1 cellular context compared by ENCODE assay signal in the genomic region with DNA sequence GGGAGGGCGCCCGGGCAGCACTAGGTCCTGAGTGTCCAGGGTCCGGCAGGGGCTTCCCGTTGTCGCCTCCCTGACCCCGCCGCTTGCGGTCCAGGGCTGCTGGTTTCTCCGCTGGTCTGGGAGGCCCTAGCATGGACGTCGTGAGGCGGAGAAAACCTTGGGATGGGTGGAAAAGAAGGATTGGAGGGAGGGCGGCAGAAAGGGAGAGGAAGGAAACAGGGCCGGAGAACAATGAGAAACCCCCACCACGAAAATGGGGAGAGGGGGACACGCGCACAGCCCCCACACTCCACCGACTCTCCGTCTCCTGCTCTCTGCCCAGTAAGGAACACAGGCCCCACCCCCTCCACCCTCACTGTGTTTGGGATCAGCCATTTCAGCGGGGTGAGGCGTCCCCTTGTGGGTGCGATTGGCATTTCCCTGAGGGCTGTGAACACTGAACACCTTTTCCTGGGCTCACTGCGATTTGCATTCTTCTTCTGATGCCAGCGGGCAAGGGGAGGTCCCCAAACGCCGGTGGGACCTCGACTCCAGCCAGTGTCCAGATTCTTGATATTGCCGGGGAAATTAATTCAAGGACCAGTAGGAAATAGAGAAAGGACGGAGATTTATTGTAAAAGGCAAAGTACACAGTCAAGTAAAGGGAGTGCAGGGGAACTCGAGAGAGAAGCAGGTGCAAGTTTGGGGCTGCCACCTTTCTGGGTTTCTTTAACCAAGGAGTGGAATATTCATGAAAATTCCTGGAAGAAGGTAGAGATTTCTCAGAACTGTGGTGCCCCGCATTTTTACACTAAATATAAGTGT.
A peak's percentile ranks its signal among the peaks of the same experiment; 100 is the strongest.
TF ChIP-seq lines count a peak whose summit lies in the region.

No MANE protein-coding gene starts in this region.

TF ChIP-seq in K562, 482 proteins besides CTCF, POLR2A, EP300 and RAD21 (continued from another document and continues in another):
- TF ChIP-seq, protein P1, sequence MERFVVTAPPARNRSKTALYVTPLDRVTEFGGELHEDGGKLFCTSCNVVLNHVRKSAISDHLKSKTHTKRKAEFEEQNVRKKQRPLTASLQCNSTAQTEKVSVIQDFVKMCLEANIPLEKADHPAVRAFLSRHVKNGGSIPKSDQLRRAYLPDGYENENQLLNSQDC (CRISPR knock-in tag; IDR thresholded peaks at IDR 0.05), result no peak
- 0 out of 2 replicates have a peak, but pooled peaks have one; percentile 22 for TF ChIP-seq ZNF766 (CRISPR knock-in tag; conservative IDR thresholded peaks at IDR 0.05)
- no peak for TF ChIP-seq XRCC4 (IDR thresholded peaks at IDR 0.05; ENCODE audit: extremely low read depth, insufficient read depth, insufficient read length)
- TF ChIP-seq POLR2G (IDR thresholded peaks at IDR 0.05; ENCODE audit: low read depth, low read length), result 0 out of 2 replicates have a peak, but pooled peaks have one; percentile 36
- TF ChIP-seq, protein P2, sequence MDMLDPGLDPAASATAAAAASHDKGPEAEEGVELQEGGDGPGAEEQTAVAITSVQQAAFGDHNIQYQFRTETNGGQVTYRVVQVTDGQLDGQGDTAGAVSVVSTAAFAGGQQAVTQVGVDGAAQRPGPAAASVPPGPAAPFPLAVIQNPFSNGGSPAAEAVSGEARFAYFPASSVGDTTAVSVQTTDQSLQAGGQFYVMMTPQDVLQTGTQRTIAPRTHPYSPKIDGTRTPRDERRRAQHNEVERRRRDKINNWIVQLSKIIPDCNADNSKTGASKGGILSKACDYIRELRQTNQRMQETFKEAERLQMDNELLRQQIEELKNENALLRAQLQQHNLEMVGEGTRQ (CRISPR knock-in tag; IDR thresholded peaks at IDR 0.05), result no peak
- no peak for TF ChIP-seq ZNF3 (CRISPR knock-in tag; IDR thresholded peaks at IDR 0.05)
- TF ChIP-seq MAZ (CRISPR knock-in tag; conservative IDR thresholded peaks at IDR 0.05 in 1 of 2, IDR thresholded peaks at IDR 0.05 in 1 of 2), result peak; percentile 54 to 86; a peak in 3 of 4 replicates
- TF ChIP-seq, protein P3, sequence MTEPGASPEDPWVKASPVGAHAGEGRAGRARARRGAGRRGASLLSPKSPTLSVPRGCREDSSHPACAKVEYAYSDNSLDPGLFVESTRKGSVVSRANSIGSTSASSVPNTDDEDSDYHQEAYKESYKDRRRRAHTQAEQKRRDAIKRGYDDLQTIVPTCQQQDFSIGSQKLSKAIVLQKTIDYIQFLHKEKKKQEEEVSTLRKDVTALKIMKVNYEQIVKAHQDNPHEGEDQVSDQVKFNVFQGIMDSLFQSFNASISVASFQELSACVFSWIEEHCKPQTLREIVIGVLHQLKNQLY (CRISPR knock-in tag; conservative IDR thresholded peaks at IDR 0.05), result 0 out of 4 replicates have a peak, but pooled peaks of 1 of the 2 experiments have one; percentile 30
- TF ChIP-seq ZNF347 (CRISPR knock-in tag; IDR thresholded peaks at IDR 0.05; ENCODE audit: low read depth), result no peak
- TF ChIP-seq CBX3 (IDR thresholded peaks at IDR 0.05; ENCODE audit: borderline replicate concordance in 1 of 2, low read length in 2 of 2), result peak in 1 of 2 experiments; percentile 46; a peak in 1 of 3 replicates
- peak; percentile 51 for TF ChIP-seq TEAD4 (IDR thresholded peaks at IDR 0.05; ENCODE audit: low read length)
- no peak for TF ChIP-seq TEAD4 (CRISPR knock-in tag; IDR thresholded peaks at IDR 0.05; ENCODE audit: borderline replicate concordance)
- no peak for TF ChIP-seq ZZZ3 (IDR thresholded peaks at IDR 0.05)
- TF ChIP-seq TBP (optimal IDR thresholded peaks at IDR 0.05; ENCODE audit: low read depth, low read length), result no peak
- TF ChIP-seq CBFA2T2 (conservative IDR thresholded peaks at IDR 0.05), result no peak
- TF ChIP-seq HLTF (IDR thresholded peaks at IDR 0.05), result no peak
- TF ChIP-seq STAG1 (CRISPR knock-in tag; IDR thresholded peaks at IDR 0.05; ENCODE audit: borderline replicate concordance), result peak; percentile 99
- TF ChIP-seq GATAD2B (IDR thresholded peaks at IDR 0.05; ENCODE audit: borderline replicate concordance), result no peak
- TF ChIP-seq, protein P4, sequence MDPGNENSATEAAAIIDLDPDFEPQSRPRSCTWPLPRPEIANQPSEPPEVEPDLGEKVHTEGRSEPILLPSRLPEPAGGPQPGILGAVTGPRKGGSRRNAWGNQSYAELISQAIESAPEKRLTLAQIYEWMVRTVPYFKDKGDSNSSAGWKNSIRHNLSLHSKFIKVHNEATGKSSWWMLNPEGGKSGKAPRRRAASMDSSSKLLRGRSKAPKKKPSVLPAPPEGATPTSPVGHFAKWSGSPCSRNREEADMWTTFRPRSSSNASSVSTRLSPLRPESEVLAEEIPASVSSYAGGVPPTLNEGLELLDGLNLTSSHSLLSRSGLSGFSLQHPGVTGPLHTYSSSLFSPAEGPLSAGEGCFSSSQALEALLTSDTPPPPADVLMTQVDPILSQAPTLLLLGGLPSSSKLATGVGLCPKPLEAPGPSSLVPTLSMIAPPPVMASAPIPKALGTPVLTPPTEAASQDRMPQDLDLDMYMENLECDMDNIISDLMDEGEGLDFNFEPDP (CRISPR knock-in tag; IDR thresholded peaks at IDR 0.05), result no peak
- TF ChIP-seq CC2D1A (IDR thresholded peaks at IDR 0.05), result peak; percentile 76
- no peak for TF ChIP-seq SNRNP70 (optimal IDR thresholded peaks at IDR 0.05; ENCODE audit: low read depth, low read length)
- TF ChIP-seq KLF16 (IDR thresholded peaks at IDR 0.05), result peak; percentile 70
- TF ChIP-seq SMC3 (conservative IDR thresholded peaks at IDR 0.05; ENCODE audit: insufficient read depth, low read depth, low read length), result peak; percentile 99
- TF ChIP-seq, protein P5, sequence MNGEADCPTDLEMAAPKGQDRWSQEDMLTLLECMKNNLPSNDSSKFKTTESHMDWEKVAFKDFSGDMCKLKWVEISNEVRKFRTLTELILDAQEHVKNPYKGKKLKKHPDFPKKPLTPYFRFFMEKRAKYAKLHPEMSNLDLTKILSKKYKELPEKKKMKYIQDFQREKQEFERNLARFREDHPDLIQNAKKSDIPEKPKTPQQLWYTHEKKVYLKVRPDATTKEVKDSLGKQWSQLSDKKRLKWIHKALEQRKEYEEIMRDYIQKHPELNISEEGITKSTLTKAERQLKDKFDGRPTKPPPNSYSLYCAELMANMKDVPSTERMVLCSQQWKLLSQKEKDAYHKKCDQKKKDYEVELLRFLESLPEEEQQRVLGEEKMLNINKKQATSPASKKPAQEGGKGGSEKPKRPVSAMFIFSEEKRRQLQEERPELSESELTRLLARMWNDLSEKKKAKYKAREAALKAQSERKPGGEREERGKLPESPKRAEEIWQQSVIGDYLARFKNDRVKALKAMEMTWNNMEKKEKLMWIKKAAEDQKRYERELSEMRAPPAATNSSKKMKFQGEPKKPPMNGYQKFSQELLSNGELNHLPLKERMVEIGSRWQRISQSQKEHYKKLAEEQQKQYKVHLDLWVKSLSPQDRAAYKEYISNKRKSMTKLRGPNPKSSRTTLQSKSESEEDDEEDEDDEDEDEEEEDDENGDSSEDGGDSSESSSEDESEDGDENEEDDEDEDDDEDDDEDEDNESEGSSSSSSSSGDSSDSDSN (IDR thresholded peaks at IDR 0.05; ENCODE audit: borderline replicate concordance in 1 of 2, low read depth in 2 of 2, low read length in 2 of 2), result no peak
- no peak for TF ChIP-seq RFX1 (IDR thresholded peaks at IDR 0.05)
- TF ChIP-seq, protein P6, sequence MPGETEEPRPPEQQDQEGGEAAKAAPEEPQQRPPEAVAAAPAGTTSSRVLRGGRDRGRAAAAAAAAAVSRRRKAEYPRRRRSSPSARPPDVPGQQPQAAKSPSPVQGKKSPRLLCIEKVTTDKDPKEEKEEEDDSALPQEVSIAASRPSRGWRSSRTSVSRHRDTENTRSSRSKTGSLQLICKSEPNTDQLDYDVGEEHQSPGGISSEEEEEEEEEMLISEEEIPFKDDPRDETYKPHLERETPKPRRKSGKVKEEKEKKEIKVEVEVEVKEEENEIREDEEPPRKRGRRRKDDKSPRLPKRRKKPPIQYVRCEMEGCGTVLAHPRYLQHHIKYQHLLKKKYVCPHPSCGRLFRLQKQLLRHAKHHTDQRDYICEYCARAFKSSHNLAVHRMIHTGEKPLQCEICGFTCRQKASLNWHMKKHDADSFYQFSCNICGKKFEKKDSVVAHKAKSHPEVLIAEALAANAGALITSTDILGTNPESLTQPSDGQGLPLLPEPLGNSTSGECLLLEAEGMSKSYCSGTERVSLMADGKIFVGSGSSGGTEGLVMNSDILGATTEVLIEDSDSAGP (CRISPR knock-in tag; IDR thresholded peaks at IDR 0.05), result peak; percentile 29; the same call in 1 of the 2 replicates
- no peak for TF ChIP-seq SAFB (IDR thresholded peaks at IDR 0.05; ENCODE audit: borderline replicate concordance, low read depth, low read length)
- no peak for TF ChIP-seq CSDE1 (IDR thresholded peaks at IDR 0.05)
- TF ChIP-seq, protein P7, sequence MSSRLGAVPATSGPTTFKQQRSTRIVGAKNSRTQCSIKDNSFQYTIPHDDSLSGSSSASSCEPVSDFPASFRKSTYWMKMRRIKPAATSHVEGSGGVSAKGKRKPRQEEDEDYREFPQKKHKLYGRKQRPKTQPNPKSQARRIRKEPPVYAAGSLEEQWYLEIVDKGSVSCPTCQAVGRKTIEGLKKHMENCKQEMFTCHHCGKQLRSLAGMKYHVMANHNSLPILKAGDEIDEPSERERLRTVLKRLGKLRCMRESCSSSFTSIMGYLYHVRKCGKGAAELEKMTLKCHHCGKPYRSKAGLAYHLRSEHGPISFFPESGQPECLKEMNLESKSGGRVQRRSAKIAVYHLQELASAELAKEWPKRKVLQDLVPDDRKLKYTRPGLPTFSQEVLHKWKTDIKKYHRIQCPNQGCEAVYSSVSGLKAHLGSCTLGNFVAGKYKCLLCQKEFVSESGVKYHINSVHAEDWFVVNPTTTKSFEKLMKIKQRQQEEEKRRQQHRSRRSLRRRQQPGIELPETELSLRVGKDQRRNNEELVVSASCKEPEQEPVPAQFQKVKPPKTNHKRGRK (tag; IDR thresholded peaks at IDR 0.05), result no peak
- TF ChIP-seq MYC (IDR thresholded peaks at IDR 0.05; ENCODE audit: low read depth, low read length), result 0 out of 2 replicates have a peak, but pooled peaks have one; percentile 4
- TF ChIP-seq MYC (CRISPR knock-in tag; IDR thresholded peaks at IDR 0.05; ENCODE audit: borderline replicate concordance, low read depth), result no peak
- TF ChIP-seq ZNF41 (CRISPR knock-in tag; conservative IDR thresholded peaks at IDR 0.05), result 0 out of 2 replicates have a peak, but pooled peaks have one; percentile 33
- TF ChIP-seq, protein P8, sequence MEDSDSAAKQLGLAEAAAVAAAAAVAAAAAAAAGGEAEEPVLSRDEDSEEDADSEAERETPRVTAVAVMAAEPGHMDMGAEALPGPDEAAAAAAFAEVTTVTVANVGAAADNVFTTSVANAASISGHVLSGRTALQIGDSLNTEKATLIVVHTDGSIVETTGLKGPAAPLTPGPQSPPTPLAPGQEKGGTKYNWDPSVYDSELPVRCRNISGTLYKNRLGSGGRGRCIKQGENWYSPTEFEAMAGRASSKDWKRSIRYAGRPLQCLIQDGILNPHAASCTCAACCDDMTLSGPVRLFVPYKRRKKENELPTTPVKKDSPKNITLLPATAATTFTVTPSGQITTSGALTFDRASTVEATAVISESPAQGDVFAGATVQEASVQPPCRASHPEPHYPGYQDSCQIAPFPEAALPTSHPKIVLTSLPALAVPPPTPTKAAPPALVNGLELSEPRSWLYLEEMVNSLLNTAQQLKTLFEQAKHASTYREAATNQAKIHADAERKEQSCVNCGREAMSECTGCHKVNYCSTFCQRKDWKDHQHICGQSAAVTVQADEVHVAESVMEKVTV (CRISPR knock-in tag; IDR thresholded peaks at IDR 0.05), result peak; percentile 94
- TF ChIP-seq RBFOX2 (IDR thresholded peaks at IDR 0.05; ENCODE audit: low read depth, low read length), result peak; percentile 42; the same call in 1 of the 2 replicates
- TF ChIP-seq, protein P9, sequence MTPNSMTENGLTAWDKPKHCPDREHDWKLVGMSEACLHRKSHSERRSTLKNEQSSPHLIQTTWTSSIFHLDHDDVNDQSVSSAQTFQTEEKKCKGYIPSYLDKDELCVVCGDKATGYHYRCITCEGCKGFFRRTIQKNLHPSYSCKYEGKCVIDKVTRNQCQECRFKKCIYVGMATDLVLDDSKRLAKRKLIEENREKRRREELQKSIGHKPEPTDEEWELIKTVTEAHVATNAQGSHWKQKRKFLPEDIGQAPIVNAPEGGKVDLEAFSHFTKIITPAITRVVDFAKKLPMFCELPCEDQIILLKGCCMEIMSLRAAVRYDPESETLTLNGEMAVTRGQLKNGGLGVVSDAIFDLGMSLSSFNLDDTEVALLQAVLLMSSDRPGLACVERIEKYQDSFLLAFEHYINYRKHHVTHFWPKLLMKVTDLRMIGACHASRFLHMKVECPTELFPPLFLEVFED (CRISPR knock-in tag; conservative IDR thresholded peaks at IDR 0.05), result no peak
- peak in 2 of 3 experiments; percentile 42 to 76 for TF ChIP-seq YY1 (IDR thresholded peaks at IDR 0.05; ENCODE audit: borderline replicate concordance in 1 of 3, control insufficient read depth in 1 of 3, extremely low read depth in 1 of 3, insufficient read depth in 3 of 3, insufficient read length in 1 of 3, insufficient replicate concordance in 2 of 3, low read depth in 1 of 3, low read length in 2 of 3)
- TF ChIP-seq TAF7 (tag; IDR thresholded peaks at IDR 0.05), result no peak
- TF ChIP-seq SP1 (CRISPR knock-in tag; IDR thresholded peaks at IDR 0.05), result peak; percentile 83
- TF ChIP-seq, protein P10, sequence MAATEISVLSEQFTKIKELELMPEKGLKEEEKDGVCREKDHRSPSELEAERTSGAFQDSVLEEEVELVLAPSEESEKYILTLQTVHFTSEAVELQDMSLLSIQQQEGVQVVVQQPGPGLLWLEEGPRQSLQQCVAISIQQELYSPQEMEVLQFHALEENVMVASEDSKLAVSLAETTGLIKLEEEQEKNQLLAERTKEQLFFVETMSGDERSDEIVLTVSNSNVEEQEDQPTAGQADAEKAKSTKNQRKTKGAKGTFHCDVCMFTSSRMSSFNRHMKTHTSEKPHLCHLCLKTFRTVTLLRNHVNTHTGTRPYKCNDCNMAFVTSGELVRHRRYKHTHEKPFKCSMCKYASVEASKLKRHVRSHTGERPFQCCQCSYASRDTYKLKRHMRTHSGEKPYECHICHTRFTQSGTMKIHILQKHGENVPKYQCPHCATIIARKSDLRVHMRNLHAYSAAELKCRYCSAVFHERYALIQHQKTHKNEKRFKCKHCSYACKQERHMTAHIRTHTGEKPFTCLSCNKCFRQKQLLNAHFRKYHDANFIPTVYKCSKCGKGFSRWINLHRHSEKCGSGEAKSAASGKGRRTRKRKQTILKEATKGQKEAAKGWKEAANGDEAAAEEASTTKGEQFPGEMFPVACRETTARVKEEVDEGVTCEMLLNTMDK (IDR thresholded peaks at IDR 0.05; ENCODE audit: borderline replicate concordance, insufficient read depth, low read depth, low read length, poor library complexity, severe bottlenecking), result peak; percentile 91
- TF ChIP-seq, protein P11, sequence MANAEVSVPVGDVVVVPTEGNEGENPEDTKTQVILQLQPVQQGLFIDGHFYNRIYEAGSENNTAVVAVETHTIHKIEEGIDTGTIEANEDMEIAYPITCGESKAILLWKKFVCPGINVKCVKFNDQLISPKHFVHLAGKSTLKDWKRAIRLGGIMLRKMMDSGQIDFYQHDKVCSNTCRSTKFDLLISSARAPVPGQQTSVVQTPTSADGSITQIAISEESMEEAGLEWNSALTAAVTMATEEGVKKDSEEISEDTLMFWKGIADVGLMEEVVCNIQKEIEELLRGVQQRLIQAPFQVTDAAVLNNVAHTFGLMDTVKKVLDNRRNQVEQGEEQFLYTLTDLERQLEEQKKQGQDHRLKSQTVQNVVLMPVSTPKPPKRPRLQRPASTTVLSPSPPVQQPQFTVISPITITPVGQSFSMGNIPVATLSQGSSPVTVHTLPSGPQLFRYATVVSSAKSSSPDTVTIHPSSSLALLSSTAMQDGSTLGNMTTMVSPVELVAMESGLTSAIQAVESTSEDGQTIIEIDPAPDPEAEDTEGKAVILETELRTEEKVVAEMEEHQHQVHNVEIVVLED (CRISPR knock-in tag; IDR thresholded peaks at IDR 0.05), result no peak
- TF ChIP-seq SAP30 (IDR thresholded peaks at IDR 0.05; ENCODE audit: borderline replicate concordance, insufficient read depth, low read depth, low read length, poor library complexity, severe bottlenecking), result no peak
- TF ChIP-seq GABPA (tag; conservative IDR thresholded peaks at IDR 0.05; ENCODE audit: low read depth), result peak; percentile 10; the same call in 1 of the 2 replicates
- no peak; the same call in 1 of the 2 replicates for TF ChIP-seq FOXP1 (CRISPR knock-in tag; IDR thresholded peaks at IDR 0.05)
